ENCODE assay signal across 18 cellular contexts in the genomic region with DNA sequence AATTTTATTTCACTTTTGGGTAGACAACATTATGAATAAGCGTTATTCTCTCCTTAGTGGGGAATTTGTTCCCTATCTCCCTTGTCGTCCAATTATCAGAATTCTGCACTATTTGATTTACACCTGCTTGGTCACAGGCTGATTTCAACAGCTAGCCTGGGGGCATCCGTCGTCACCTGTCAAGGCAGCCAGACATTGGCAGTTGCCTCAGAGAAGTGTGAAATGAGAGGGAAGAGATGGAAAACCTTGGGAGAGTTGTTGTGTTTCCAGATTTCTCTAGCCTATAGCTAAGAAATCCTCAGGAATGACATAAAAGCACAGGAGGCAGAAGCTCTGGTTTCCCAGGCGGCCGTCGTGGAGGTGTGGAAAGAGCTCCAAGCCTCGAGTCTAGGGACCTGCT. TPM values are rescaled to one million over a fixed set of nuclear protein-coding genes. Genes with fewer than 3 reads are reported as not detected.
DNase-seq lines count a peak whose midpoint lies in the region; TF ChIP-seq lines count a peak whose summit lies in the region.
"Had no signal": no experiment of that assay in that cellular context is flagged by ENCODE, and none has a peak within 500 bp of the region (broad histone marks: within the 10 kb centered on the region; RNA-seq: fewer than 3 reads in every experiment).

No MANE protein-coding gene starts in this region.

- no peaks in the 10 kb centered on the region for H3K27me3 ChIP-seq in cardiac muscle cell
- H3K27me3 ChIP-seq in left ventricle myocardium inferior (ENCODE audit: low read depth), result peaks cover 56% of the 10 kb centered on the region
- no peaks in the 10 kb centered on the region for H3K27me3 ChIP-seq in neural cell (ENCODE audit: insufficient read depth, low read depth, low read length)
- H3K27me3 ChIP-seq: BLaER1 had no signal

- POLR2A ChIA-PET in activated CD4-positive, alpha-beta memory T cell treated with anti-CD3 and anti-CD28 coated beads, Interleukin-2, amount 10 ng/mL, durations not matched to agents 7 days and 5 days (lab: Charles Lee), result no interaction called here

- no peak overlapping the region for H2AFZ ChIP-seq in neural cell (ENCODE audit: low read depth, low read length)

- H3K4me1 ChIP-seq in cardiac muscle cell (ENCODE audit: low read depth) (peaks cover 28% of the 10 kb centered on the region), left ventricle myocardium inferior (no peaks in the 10 kb centered on the region)
- H3K4me1 ChIP-seq: A549 had no signal

- no peaks in the 10 kb centered on the region for H3K9me3 Mint-ChIP-seq in activated CD4-positive, alpha-beta memory T cell treated with anti-CD3 and anti-CD28 coated beads, Interleukin-2, amount 10 ng/mL, durations not matched to agents 7 days and 5 days

- peaks cover 3% of the 10 kb centered on the region for H3F3A ChIP-seq in neural cell (ENCODE audit: insufficient read depth, low read length, poor library complexity, severe bottlenecking)

- no peaks in the 10 kb centered on the region for H3K9me2 ChIP-seq in neural cell (ENCODE audit: insufficient read depth, low read length)

- H3K36me3 Mint-ChIP-seq in activated CD4-positive, alpha-beta memory T cell treated with anti-CD3 and anti-CD28 coated beads, Interleukin-2, amount 10 ng/mL, durations not matched to agents 7 days and 5 days (ENCODE audit: low read depth), result no peaks in the 10 kb centered on the region
- H3K36me3 Mint-ChIP-seq: CD4-positive, alpha-beta memory T cell had no signal

- peaks cover 4% of the 10 kb centered on the region for H3K4me1 Mint-ChIP-seq in activated CD4-positive, alpha-beta memory T cell treated with anti-CD3 and anti-CD28 coated beads, Interleukin-2, amount 10 ng/mL, durations not matched to agents 7 days and 5 days
- H3K4me1 Mint-ChIP-seq: CD4-positive, alpha-beta memory T cell had no signal

- TF ChIP-seq EP300 in neural cell (conservative IDR thresholded peaks at IDR 0.05; ENCODE audit: poor library complexity, severe bottlenecking), result no peak

- H3K36me3 ChIP-seq in cardiac muscle cell (no peaks in the 10 kb centered on the region), left ventricle myocardium inferior (no peaks in the 10 kb centered on the region), neural cell (ENCODE audit: insufficient read depth, low read length) (no peaks in the 10 kb centered on the region)
- H3K36me3 ChIP-seq: BLaER1 had no signal

- H3K27ac Mint-ChIP-seq in activated CD4-positive, alpha-beta memory T cell treated with anti-CD3 and anti-CD28 coated beads, Interleukin-2, amount 10 ng/mL, durations not matched to agents 7 days and 5 days, result no peak overlapping the region
- H3K27ac Mint-ChIP-seq: CD4-positive, alpha-beta memory T cell had no signal

- peaks cover 9% of the 10 kb centered on the region for H3K27me3 Mint-ChIP-seq in activated CD4-positive, alpha-beta memory T cell treated with anti-CD3 and anti-CD28 coated beads, Interleukin-2, amount 10 ng/mL, durations not matched to agents 7 days and 5 days

- TF ChIP-seq CTCF in cardiac muscle cell (IDR thresholded peaks at IDR 0.05; ENCODE audit: low read depth, low read length) (no peak), left ventricle myocardium inferior (IDR thresholded peaks at IDR 0.05; ENCODE audit: borderline replicate concordance) (no peak), neural cell (IDR thresholded peaks at IDR 0.05; ENCODE audit: poor library complexity, severe bottlenecking) (no peak)

- H3K4me3 ChIP-seq in cardiac muscle cell (no peak overlapping the region), left ventricle myocardium inferior (no peak overlapping the region), neural cell (ENCODE audit: low read length) (no peak overlapping the region)
- H3K4me3 ChIP-seq: A549, BLaER1 had no signal

- H3K27ac ChIP-seq in cardiac muscle cell (peak overlapping the region; percentile 9), left ventricle myocardium inferior (replicated peaks) (no peak overlapping the region), neural cell (ENCODE audit: low read length) (no peak overlapping the region)
- H3K27ac ChIP-seq: A549, BLaER1, KMS-11 had no signal

- H3K4me2 ChIP-seq in neural cell (ENCODE audit: low read length), result no peak overlapping the region
- H3K4me2 ChIP-seq: A549, BLaER1, KMS-11 had no signal

- intact Hi-C loops in left ventricle myocardium inferior (cut with micrococcal nuclease), result no loop called here

- DNase-seq in cardiac muscle cell (ENCODE audit: low read depth in 1 of 2, low spot score in 1 of 2) (no peak), left ventricle myocardium inferior (no peak), NCI-H345 (lab: John Stamatoyannopoulos, UW) (peak; percentile 62), epidermal melanocyte (ENCODE audit: insufficient read length, low spot score) (no peak), T-helper 1 cell (no peak)
- DNase-seq in activated CD4-positive, alpha-beta memory T cell treated with anti-CD3 and anti-CD28 coated beads, Interleukin-2, amount 10 ng/mL, durations not matched to agents 7 days and 5 days, result no peak
- DNase-seq: CD4-positive, alpha-beta memory T cell; H7; NCI-H1694; NCI-H446 treated with DMSO at 0.1 percent for 48 hours; Right ventricle myocardium superior; SW 1271 had no signal

- no peaks in the 10 kb centered on the region for H3K79me2 ChIP-seq in neural cell (replicated peaks; ENCODE audit: insufficient read depth, low read length)

- no peak overlapping the region for H3K4me3 Mint-ChIP-seq in activated CD4-positive, alpha-beta memory T cell treated with anti-CD3 and anti-CD28 coated beads, Interleukin-2, amount 10 ng/mL, durations not matched to agents 7 days and 5 days
- H3K4me3 Mint-ChIP-seq: CD4-positive, alpha-beta memory T cell had no signal

- H4K20me1 ChIP-seq in neural cell (ENCODE audit: insufficient read depth), result no peaks in the 10 kb centered on the region
- H4K20me1 ChIP-seq: BLaER1 had no signal

- CTCF ChIA-PET in activated CD4-positive, alpha-beta memory T cell treated with anti-CD3 and anti-CD28 coated beads, Interleukin-2, amount 10 ng/mL, durations not matched to agents 7 days and 5 days (lab: Charles Lee), result interaction anchor here (1.2 to 1.4 kb wide), 2 partner anchors 9 to 11 kb away, joined by 3 read pairs; no protein-coding TSS in a partner anchor

- H3K9ac ChIP-seq in neural cell (ENCODE audit: low read length), result no peak overlapping the region
- H3K9ac ChIP-seq: BLaER1, KMS-11 had no signal

- TF ChIP-seq RAD21 in neural cell (conservative IDR thresholded peaks at IDR 0.05), result no peak

- no peaks in the 10 kb centered on the region for H3K9me3 ChIP-seq in cardiac muscle cell (ENCODE audit: low read depth)
- no peaks in the 10 kb centered on the region for H3K9me3 ChIP-seq in left ventricle myocardium inferior (replicated peaks)
- H3K9me3 ChIP-seq in neural cell (ENCODE audit: low read length), result no peaks in the 10 kb centered on the region
- H3K9me3 ChIP-seq: A549, BLaER1 had no signal

TF ChIP-seq in neural cell, 6 proteins besides CTCF, POLR2A, EP300 and RAD21:
- TF ChIP-seq, protein P1, sequence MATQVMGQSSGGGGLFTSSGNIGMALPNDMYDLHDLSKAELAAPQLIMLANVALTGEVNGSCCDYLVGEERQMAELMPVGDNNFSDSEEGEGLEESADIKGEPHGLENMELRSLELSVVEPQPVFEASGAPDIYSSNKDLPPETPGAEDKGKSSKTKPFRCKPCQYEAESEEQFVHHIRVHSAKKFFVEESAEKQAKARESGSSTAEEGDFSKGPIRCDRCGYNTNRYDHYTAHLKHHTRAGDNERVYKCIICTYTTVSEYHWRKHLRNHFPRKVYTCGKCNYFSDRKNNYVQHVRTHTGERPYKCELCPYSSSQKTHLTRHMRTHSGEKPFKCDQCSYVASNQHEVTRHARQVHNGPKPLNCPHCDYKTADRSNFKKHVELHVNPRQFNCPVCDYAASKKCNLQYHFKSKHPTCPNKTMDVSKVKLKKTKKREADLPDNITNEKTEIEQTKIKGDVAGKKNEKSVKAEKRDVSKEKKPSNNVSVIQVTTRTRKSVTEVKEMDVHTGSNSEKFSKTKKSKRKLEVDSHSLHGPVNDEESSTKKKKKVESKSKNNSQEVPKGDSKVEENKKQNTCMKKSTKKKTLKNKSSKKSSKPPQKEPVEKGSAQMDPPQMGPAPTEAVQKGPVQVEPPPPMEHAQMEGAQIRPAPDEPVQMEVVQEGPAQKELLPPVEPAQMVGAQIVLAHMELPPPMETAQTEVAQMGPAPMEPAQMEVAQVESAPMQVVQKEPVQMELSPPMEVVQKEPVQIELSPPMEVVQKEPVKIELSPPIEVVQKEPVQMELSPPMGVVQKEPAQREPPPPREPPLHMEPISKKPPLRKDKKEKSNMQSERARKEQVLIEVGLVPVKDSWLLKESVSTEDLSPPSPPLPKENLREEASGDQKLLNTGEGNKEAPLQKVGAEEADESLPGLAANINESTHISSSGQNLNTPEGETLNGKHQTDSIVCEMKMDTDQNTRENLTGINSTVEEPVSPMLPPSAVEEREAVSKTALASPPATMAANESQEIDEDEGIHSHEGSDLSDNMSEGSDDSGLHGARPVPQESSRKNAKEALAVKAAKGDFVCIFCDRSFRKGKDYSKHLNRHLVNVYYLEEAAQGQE (IDR thresholded peaks at IDR 0.05; ENCODE audit: borderline replicate concordance), result peak; percentile 87
- TF ChIP-seq TAF1 (IDR thresholded peaks at IDR 0.05; ENCODE audit: low read depth) (no peak), MXI1 (conservative IDR thresholded peaks at IDR 0.05; ENCODE audit: poor library complexity, severe bottlenecking) (no peak)

RNA-seq across cellular contexts. Expression of a gene that starts 0.9 kb away (rescaled TPM):
- 0.63 and 1.1 TPM in 2 replicates for total RNA-seq in cardiac muscle cell
- 0.34 TPM in 1 of 2 replicates, not detected in the other for polyA plus RNA-seq in cardiac muscle cell
- 0.93 TPM for total RNA-seq in left ventricle myocardium inferior
- polyA plus RNA-seq in neural cell, result not detected in 2 replicates
- polyA minus RNA-seq in neural cell, result not detected in 2 replicates
- not detected for total RNA-seq in activated CD4-positive, alpha-beta memory T cell treated with anti-CD3 and anti-CD28 coated beads, Interleukin-2, amount 10 ng/mL, durations not matched to agents 7 days and 5 days
- total RNA-seq: CD4-positive, alpha-beta memory T cell; H7; HT-29; OCI-LY7 had no signal
- polyA plus RNA-seq: A549; CD4-positive, alpha-beta memory T cell had no signal

RNA-seq across cellular contexts. Expression of a gene that starts 26.9 kb away (rescaled TPM):
- 27.7 and 34.7 TPM in 2 replicates for total RNA-seq in cardiac muscle cell
- 111 and 115 TPM in 2 replicates for polyA plus RNA-seq in cardiac muscle cell
- 19.2 TPM for total RNA-seq in left ventricle myocardium inferior
- polyA plus RNA-seq in neural cell, result 41.5 and 42.1 TPM in 2 replicates
- 18.6 and 19.2 TPM in 2 replicates for polyA minus RNA-seq in neural cell
- 1 to 10 TPM; 9.0 to 9.7 TPM for total RNA-seq in activated CD4-positive, alpha-beta memory T cell treated with anti-CD3 and anti-CD28 coated beads, Interleukin-2, amount 10 ng/mL, durations not matched to agents 7 days and 5 days
